Comparison of ENCODE assay signal across 17 cellular contexts in genomic region chr3:53225651-53226050, GRCh38.
"Had no signal": no experiment of that assay in that cellular context is flagged by ENCODE, and none has a peak within 500 bp of the region (broad histone marks: within the 10 kb centered on the region; RNA-seq: fewer than 3 reads in every experiment).

No MANE protein-coding gene starts in this region.

- H3K27me3 ChIP-seq: esophagus squamous epithelium, hepatocyte, stomach, transverse colon had no signal

- H3K4me1 Mint-ChIP-seq: nephron progenitor cell had no signal

- H3K27ac ChIP-seq: esophagus squamous epithelium, hepatocyte, stomach, thoracic aorta, transverse colon had no signal

- H3K79me2 ChIP-seq: hepatocyte had no signal

- H3K27me3 Mint-ChIP-seq: dendritic cell treated with granulocyte-macrophage colony-stimulating factor and Interleukin-4, amounts not matched to agents 40 ng/mL and 50 ng/mL, for 4 days; effector memory CD8-positive, alpha-beta T cell; naive thymus-derived CD4-positive, alpha-beta T cell had no signal

- H3K4me3 Mint-ChIP-seq: dendritic cell treated with granulocyte-macrophage colony-stimulating factor and Interleukin-4, amounts not matched to agents 40 ng/mL and 50 ng/mL, for 4 days; effector memory CD8-positive, alpha-beta T cell; naive thymus-derived CD4-positive, alpha-beta T cell; nephron progenitor cell had no signal

- H3K9me3 Mint-ChIP-seq: dendritic cell treated with granulocyte-macrophage colony-stimulating factor and Interleukin-4, amounts not matched to agents 40 ng/mL and 50 ng/mL, for 4 days; effector memory CD8-positive, alpha-beta T cell; naive thymus-derived CD4-positive, alpha-beta T cell; nephron progenitor cell had no signal

- H3K27ac Mint-ChIP-seq: effector memory CD8-positive, alpha-beta T cell; nephron progenitor cell had no signal

- H2AFZ ChIP-seq: hepatocyte had no signal

- DNase-seq: effector memory CD8-positive, alpha-beta T cell; esophagus squamous epithelium; foreskin fibroblast; head of caudate nucleus; kidney glomerular epithelial cell; mammary epithelial cell; naive thymus-derived CD4-positive, alpha-beta T cell; nephron progenitor cell; small intestine; stimulated activated CD4-positive, alpha-beta T cell treated with anti-CD3 and anti-CD28 coated beads, Interleukin-12 subunit alpha, Interleukin-12 subunit beta, amount 100 ng/mL, for 4 hours; stimulated activated naive CD4-positive, alpha-beta T cell; stomach; substantia nigra; transverse colon had no signal

- H3K4me2 ChIP-seq: hepatocyte had no signal

- H3K4me1 ChIP-seq: esophagus squamous epithelium, stomach, transverse colon had no signal

- H3K4me3 ChIP-seq: esophagus squamous epithelium, hepatocyte, stomach, thoracic aorta, transverse colon had no signal

- ATAC-seq: effector memory CD8-positive, alpha-beta T cell; naive thymus-derived CD4-positive, alpha-beta T cell had no signal
